19 cellular contexts compared by ENCODE assay signal in the genomic region with DNA sequence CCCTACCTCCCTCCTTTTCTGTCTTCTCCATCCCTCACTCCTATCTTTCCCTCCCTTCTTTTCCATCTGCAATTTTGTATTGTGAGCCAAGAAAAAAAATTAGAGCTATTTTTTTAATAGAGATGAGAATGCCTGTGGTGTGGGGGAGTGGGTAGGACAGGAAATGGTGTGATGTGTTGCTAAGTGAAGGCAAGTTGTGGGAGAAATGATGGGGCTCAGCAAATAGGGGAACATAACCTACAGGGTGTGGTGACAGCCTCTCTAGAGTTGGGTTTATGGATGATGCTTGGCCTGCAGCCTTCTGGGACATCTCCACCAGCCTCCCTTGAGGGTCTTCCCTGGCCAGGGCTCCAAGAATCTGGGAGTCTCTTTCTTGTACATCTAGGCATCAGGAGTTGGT.
"Had no signal": no experiment of that assay in that cellular context is flagged by ENCODE, and none has a peak within 500 bp of the region (broad histone marks: within the 10 kb centered on the region; RNA-seq: fewer than 3 reads in every experiment).

No MANE protein-coding gene starts in this region.

- H3K36me3 Mint-ChIP-seq: type B pancreatic cell had no signal

- H3K4me1 ChIP-seq: esophagus squamous epithelium, suprapubic skin had no signal

- H3K27ac ChIP-seq: cardiac muscle cell, esophagus squamous epithelium, suprapubic skin, VCaP had no signal

- H3K4me3 ChIP-seq: cardiac muscle cell, esophagus squamous epithelium, lung, suprapubic skin had no signal

- ATAC-seq: left colon, right cardiac atrium had no signal

- DNase-seq: activated CD8-positive, alpha-beta memory T cell treated with anti-CD3 and anti-CD28 coated beads, Interleukin-2, amount 50 U/mL, for 48 hours; activated effector memory CD4-positive, alpha-beta T cell treated with anti-CD3 and anti-CD28 coated beads, Interleukin-2, amount 50 U/mL, for 16 hours; esophagus squamous epithelium; foreskin fibroblast; glutamatergic neuron; left colon; occipital lobe; right cardiac atrium; SIG-M5; small intestine; stimulated activated naive CD4-positive, alpha-beta T cell; T-helper 9 cell had no signal

- H3K27ac Mint-ChIP-seq: progenitor cell of endocrine pancreas, type B pancreatic cell had no signal

- H3K27me3 ChIP-seq: cardiac muscle cell, esophagus squamous epithelium, suprapubic skin had no signal

- H3K36me3 ChIP-seq: cardiac muscle cell, esophagus squamous epithelium, suprapubic skin had no signal

- H3K4me3 Mint-ChIP-seq: nephron, type B pancreatic cell had no signal
